In the genomic region with DNA sequence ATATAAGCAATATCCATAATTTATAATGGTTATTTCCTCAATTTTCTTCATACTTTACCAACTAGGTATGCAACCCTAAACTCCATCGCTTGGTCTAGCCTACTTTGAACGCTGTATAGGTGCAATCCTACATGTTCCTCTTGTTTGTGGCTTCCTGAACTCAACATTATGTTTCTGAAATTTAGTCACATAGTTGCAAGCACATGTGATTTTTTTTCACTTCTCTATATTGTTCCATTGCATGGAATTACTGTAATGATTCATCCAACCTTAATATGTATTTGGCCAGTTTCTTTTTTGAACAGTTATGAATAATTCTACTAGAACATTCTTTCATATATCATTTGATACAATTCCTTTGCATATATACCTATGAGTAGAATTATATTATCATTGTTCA, we compare ENCODE assay signal across 7 cellular contexts. TPM values are rescaled to one million over a fixed set of nuclear protein-coding genes. Genes with fewer than 3 reads are reported as not detected.
"Had no signal": no experiment of that assay in that cellular context is flagged by ENCODE, and none has a peak within 500 bp of the region (broad histone marks: within the 10 kb centered on the region; RNA-seq: fewer than 3 reads in every experiment).

No MANE protein-coding gene starts in this region.

RNA-seq across cellular contexts. Expression of a gene that starts 2.8 kb away (rescaled TPM):
- total RNA-seq: osteoblast had no signal
- polyA plus RNA-seq: esophagus, fibroblast of lung, mammary epithelial cell, spleen, stomach had no signal

RNA-seq across cellular contexts. Expression of a gene that starts 32.8 kb away (rescaled TPM):
- polyA plus RNA-seq: esophagus, fibroblast of lung, hepatocyte, mammary epithelial cell, spleen, stomach had no signal

RNA-seq across cellular contexts. Expression of a gene that starts 39.5 kb away (rescaled TPM):
- polyA plus RNA-seq: mammary epithelial cell, stomach had no signal
